In genomic region chr22:19941365-19942070, GRCh38 we compare ENCODE assay signal across 8 cellular contexts. TPM values are rescaled to one million over a fixed set of nuclear protein-coding genes. Genes with fewer than 3 reads are reported as not detected.
DNase-seq lines count a peak whose midpoint lies in the region; ATAC-seq lines count a peak whose summit lies in the region.

Gene COMT (plus strand): TSS chr22:19941772. CDS start chr22:19962527, 20,755 bp downstream.
Gene TXNRD2 (minus strand): TSS chr22:19941818. CDS start chr22:19941803, 15 bp downstream.

- peaks cover 12 to 26% (median 15%) of the 10 kb centered on the region in 11 experiments for H3K36me3 ChIP-seq in BLaER1 treated with 17β-estradiol and CSF1 and Interleukin-3, amounts not matched to agents 10 nM and 100 nM
- H3K36me3 ChIP-seq in effector memory CD4-positive, alpha-beta T cell (ENCODE audit: control insufficient read depth, insufficient read depth, low read length): peaks cover 3% of the 10 kb centered on the region
- H3K36me3 ChIP-seq in mesenchymal stem cell (ENCODE audit: control insufficient read depth in 1 of 2, insufficient read depth in 2 of 2, low read depth in 1 of 2, low read length in 2 of 2): peaks cover 3% of the 10 kb centered on the region in 2 experiments

- peak within 1 kb of the TSS; percentile 98 for H2BK15ac ChIP-seq in mesenchymal stem cell (ENCODE audit: low read depth, poor library complexity, severe bottlenecking)

- H3K18ac ChIP-seq in mesenchymal stem cell (ENCODE audit: low read depth in 1 of 2, low read length in 2 of 2): peak within 1 kb of the TSS; percentile 79 to 96

- H3K23ac ChIP-seq in mesenchymal stem cell (ENCODE audit: low read length in 2 of 2): peak within 1 kb of the TSS in 1 of 2 experiments; percentile 91

- peak within 1 kb of the TSS; percentile 61 to 92 for H3K14ac ChIP-seq in mesenchymal stem cell (ENCODE audit: low read length in 2 of 2)

- 48% methylated on average over 58 of the region's 62 CpGs for WGBS in mesenchymal stem cell

- H3K79me1 ChIP-seq in mesenchymal stem cell (replicated peaks; ENCODE audit: low read length, poor library complexity, severe bottlenecking): peaks cover 7% of the 10 kb centered on the region

- H2BK12ac ChIP-seq in mesenchymal stem cell (ENCODE audit: low read length in 2 of 2): peak within 1 kb of the TSS; percentile 79 to 84

- H3K4ac ChIP-seq in mesenchymal stem cell (ENCODE audit: low read depth in 1 of 2, low read length in 2 of 2): peak within 1 kb of the TSS; percentile 63 to 64

- H2BK5ac ChIP-seq in mesenchymal stem cell (ENCODE audit: low read depth, low read length, poor library complexity, severe bottlenecking): peak within 1 kb of the TSS; percentile 99

- H3K4me3 ChIP-seq in BLaER1 treated with 17β-estradiol and CSF1 and Interleukin-3, amounts not matched to agents 10 nM and 100 nM: peak within 1 kb of the TSS; percentile 71 to 90 (median 82)
- H3K4me3 ChIP-seq in effector memory CD4-positive, alpha-beta T cell (ENCODE audit: insufficient read depth, low read depth, low read length, poor library complexity, severe bottlenecking): peak within 1 kb of the TSS; percentile 96
- H3K4me3 ChIP-seq in mesenchymal stem cell (ENCODE audit: insufficient read depth in 1 of 2, low read depth in 1 of 2, low read length in 2 of 2): peak within 1 kb of the TSS; percentile 58 to 91

- peak within 1 kb of the TSS; percentile 92 for H4K8ac ChIP-seq in mesenchymal stem cell (ENCODE audit: low read length)

- H3K27me3 ChIP-seq in BLaER1 treated with 17β-estradiol and CSF1 and Interleukin-3, amounts not matched to agents 10 nM and 100 nM: no peaks in the 10 kb centered on the region
- no peaks in the 10 kb centered on the region for H3K27me3 ChIP-seq in effector memory CD4-positive, alpha-beta T cell (replicated peaks; ENCODE audit: control insufficient read depth, insufficient read depth, low read length, poor library complexity, severe bottlenecking)
- no peaks in the 10 kb centered on the region for H3K27me3 ChIP-seq in mesenchymal stem cell (ENCODE audit: control insufficient read depth in 1 of 2, insufficient read depth in 1 of 2, low read length in 2 of 2)

- peaks cover 0 to 9% (median 0%) of the 10 kb centered on the region in 11 experiments; a peak in 2 of 22 replicates for H4K20me1 ChIP-seq in BLaER1 treated with 17β-estradiol and CSF1 and Interleukin-3, amounts not matched to agents 10 nM and 100 nM

- peak within 1 kb of the TSS; percentile 87 to 100 (median 96) for H3K27ac ChIP-seq in BLaER1 treated with 17β-estradiol and CSF1 and Interleukin-3, amounts not matched to agents 10 nM and 100 nM
- peak within 1 kb of the TSS; percentile 70 for H3K27ac ChIP-seq in effector memory CD4-positive, alpha-beta T cell (ENCODE audit: insufficient read depth, low read length, poor library complexity, severe bottlenecking)
- peak within 1 kb of the TSS; percentile 97 for H3K27ac ChIP-seq in mesenchymal stem cell (ENCODE audit: low read length, poor library complexity, severe bottlenecking)

- peak within 1 kb of the TSS; percentile 36 for H2AFZ ChIP-seq in mesenchymal stem cell (ENCODE audit: low read depth, low read length)

- H2BK120ac ChIP-seq in mesenchymal stem cell (ENCODE audit: low read depth, low read length): peak within 1 kb of the TSS; percentile 91

- peaks cover 53 to 70% (median 61%) of the 10 kb centered on the region in 10 experiments for H3K4me1 ChIP-seq in BLaER1 treated with 17β-estradiol and CSF1 and Interleukin-3, amounts not matched to agents 10 nM and 100 nM
- peaks cover 23% of the 10 kb centered on the region for H3K4me1 ChIP-seq in effector memory CD4-positive, alpha-beta T cell (ENCODE audit: control insufficient read depth, insufficient read depth, low read length, poor library complexity, severe bottlenecking)
- peaks cover 26% of the 10 kb centered on the region for H3K4me1 ChIP-seq in mesenchymal stem cell (ENCODE audit: control insufficient read depth, insufficient read depth, low read depth, low read length)

- H4K91ac ChIP-seq in mesenchymal stem cell (ENCODE audit: low read length): peak within 1 kb of the TSS; percentile 96

- DNase-seq in NCI-H2227 (lab: John Stamatoyannopoulos, UW; ENCODE audit: unreplicated experiment) (peak; percentile 81), mesenchymal stem cell (peak; percentile 51), GOT3 (lab: John Stamatoyannopoulos, UW) (no peak)
- peak; percentile 90 for DNase-seq in activated CD8-positive, alpha-beta memory T cell treated with anti-CD3 and anti-CD28 coated beads for 24 hours
- peak; percentile 36 to 59 (median 46) for DNase-seq in effector memory CD4-positive, alpha-beta T cell
- DNase-seq in stimulated activated CD8-positive, alpha-beta memory T cell treated with anti-CD3 and anti-CD28 coated beads, Interleukin-12 subunit alpha, Interleukin-12 subunit beta, amount 100 ng/mL, for 4 hours (ENCODE audit: low read depth): peak; percentile 43

- peak within 1 kb of the TSS; percentile 93 to 99 (median 97) for H3K4me2 ChIP-seq in BLaER1 treated with 17β-estradiol and CSF1 and Interleukin-3, amounts not matched to agents 10 nM and 100 nM
- H3K4me2 ChIP-seq in mesenchymal stem cell (ENCODE audit: low read length, poor library complexity, severe bottlenecking): peak within 1 kb of the TSS; percentile 64

- H3K9ac ChIP-seq in BLaER1 treated with 17β-estradiol and CSF1 and Interleukin-3, amounts not matched to agents 10 nM and 100 nM: peak within 1 kb of the TSS; percentile 88 to 99 (median 94)
- H3K9ac ChIP-seq in mesenchymal stem cell (ENCODE audit: low read length): peak within 1 kb of the TSS; percentile 99

- peaks cover 1 to 18% (median 15%) of the 10 kb centered on the region in 11 experiments for H3K9me3 ChIP-seq in BLaER1 treated with 17β-estradiol and CSF1 and Interleukin-3, amounts not matched to agents 10 nM and 100 nM (replicated peaks in 1 of 11)
- H3K9me3 ChIP-seq in effector memory CD4-positive, alpha-beta T cell (ENCODE audit: control insufficient read depth, low read length): no peaks in the 10 kb centered on the region
- no peaks in the 10 kb centered on the region for H3K9me3 ChIP-seq in mesenchymal stem cell (ENCODE audit: control insufficient read depth, low read length)

- ATAC-seq in GM19452 (IDR thresholded peaks at IDR 0.05; ENCODE audit: unreplicated experiment): peak; percentile 72

- H2AK5ac ChIP-seq in mesenchymal stem cell (ENCODE audit: low read length, severe bottlenecking): peak within 1 kb of the TSS; percentile 98

RNA-seq across cellular contexts. Expression of gene COMT, which starts in this region (rescaled TPM):
- 51.6 TPM for polyA plus RNA-seq in mesenchymal stem cell (2013, experiment 1 of 2)
- 55.0 TPM for polyA plus RNA-seq in mesenchymal stem cell (2013, experiment 2 of 2)

RNA-seq across cellular contexts. Expression of gene TXNRD2, which starts in this region (rescaled TPM):
- 5.8 TPM for polyA plus RNA-seq in mesenchymal stem cell (2013, experiment 1 of 2)
- 6.0 TPM for polyA plus RNA-seq in mesenchymal stem cell (2013, experiment 2 of 2)
